Comparison of ENCODE assay signal across 1 cellular context in genomic region chr9:2645569-2645968, GRCh38.
TF ChIP-seq lines count a peak whose summit lies in the region.

No MANE protein-coding gene starts in this region.

TF ChIP-seq in GM23338, 12 proteins besides CTCF, POLR2A, EP300 and RAD21 (continued from another document):
- TF ChIP-seq REST (IDR thresholded peaks at IDR 0.05; ENCODE audit: unreplicated experiment), result no peak
